ENCODE assay signal across 1 cellular context in genomic region chr6:154509421-154510143, GRCh38.
TF ChIP-seq lines count a peak whose summit lies in the region.

No MANE protein-coding gene starts in this region.

TF ChIP-seq in HepG2, 621 proteins besides CTCF, POLR2A, EP300 and RAD21 (continued from another document and continues in another):
- TF ChIP-seq ZNF670 (CRISPR knock-in tag; IDR thresholded peaks at IDR 0.05; ENCODE audit: borderline replicate concordance) (peak; percentile 95), ZNF329 (CRISPR knock-in tag; IDR thresholded peaks at IDR 0.05; ENCODE audit: low read depth) (no peak; the same call in 1 of the 2 replicates), ZNF331 (CRISPR knock-in tag; IDR thresholded peaks at IDR 0.05) (no peak), POLR2G (IDR thresholded peaks at IDR 0.05; ENCODE audit: low read depth, low read length) (peak; percentile 45; the same call in 1 of the 2 replicates), ZNF441 (CRISPR knock-in tag; IDR thresholded peaks at IDR 0.05; ENCODE audit: borderline replicate concordance) (0 out of 2 replicates have a peak, but pooled peaks have one; percentile 26), PRDM15 (CRISPR knock-in tag; IDR thresholded peaks at IDR 0.05) (peak; percentile 42; the same call in 1 of the 2 replicates), ATF4 (CRISPR knock-in tag; IDR thresholded peaks at IDR 0.05) (no peak), MYC (CRISPR knock-in tag; IDR thresholded peaks at IDR 0.05; ENCODE audit: borderline replicate concordance) (peak; percentile 38; the same call in 1 of the 2 replicates), ZNF660 (CRISPR knock-in tag; IDR thresholded peaks at IDR 0.05; ENCODE audit: borderline replicate concordance, low read depth) (no peak), GATA4 (IDR thresholded peaks at IDR 0.05; ENCODE audit: borderline replicate concordance, low read depth) (no peak), ZNF230 (CRISPR knock-in tag; IDR thresholded peaks at IDR 0.05) (no peak), ZNF652 (CRISPR knock-in tag; IDR thresholded peaks at IDR 0.05; ENCODE audit: borderline replicate concordance, low read depth) (no peak), ZNF839 (CRISPR knock-in tag; IDR thresholded peaks at IDR 0.05; ENCODE audit: borderline replicate concordance) (no peak), ZNF816 (CRISPR knock-in tag; IDR thresholded peaks at IDR 0.05; ENCODE audit: borderline replicate concordance) (peak; percentile 97), ZNF549 (CRISPR knock-in tag; IDR thresholded peaks at IDR 0.05) (0 out of 2 replicates have a peak, but pooled peaks have one; percentile 31), MEF2D (CRISPR knock-in tag; IDR thresholded peaks at IDR 0.05) (peak; percentile 65; the same call in 1 of the 2 replicates), ZBTB26 (CRISPR knock-in tag; IDR thresholded peaks at IDR 0.05; ENCODE audit: borderline replicate concordance) (no peak), CENPBD1 (CRISPR knock-in tag; IDR thresholded peaks at IDR 0.05; ENCODE audit: borderline replicate concordance, low read depth) (no peak), TGIF2 (CRISPR knock-in tag; IDR thresholded peaks at IDR 0.05) (peak; percentile 19; the same call in 1 of the 2 replicates), ZNF512B (CRISPR knock-in tag; IDR thresholded peaks at IDR 0.05; ENCODE audit: borderline replicate concordance) (no peak), ZNF616 (CRISPR knock-in tag; IDR thresholded peaks at IDR 0.05; ENCODE audit: low read depth) (no peak; the same call in 1 of the 2 replicates), ZNF800 (CRISPR knock-in tag; IDR thresholded peaks at IDR 0.05) (peak; percentile 80), ZNF740 (CRISPR knock-in tag; IDR thresholded peaks at IDR 0.05) (peak; percentile 45; the same call in 1 of the 2 replicates), GMEB1 (CRISPR knock-in tag; IDR thresholded peaks at IDR 0.05; ENCODE audit: borderline replicate concordance) (no peak; the same call in 1 of the 2 replicates), HNRNPH1 (optimal IDR thresholded peaks at IDR 0.05; ENCODE audit: low read depth, low read length) (no peak), ZNF180 (CRISPR knock-in tag; IDR thresholded peaks at IDR 0.05; ENCODE audit: borderline replicate concordance, low read depth) (peak; percentile 78; the same call in 1 of the 2 replicates), SNAPC5 (CRISPR knock-in tag; IDR thresholded peaks at IDR 0.05; ENCODE audit: borderline replicate concordance) (0 out of 2 replicates have a peak, but pooled peaks have one; percentile 3)
- TF ChIP-seq, protein P1, sequence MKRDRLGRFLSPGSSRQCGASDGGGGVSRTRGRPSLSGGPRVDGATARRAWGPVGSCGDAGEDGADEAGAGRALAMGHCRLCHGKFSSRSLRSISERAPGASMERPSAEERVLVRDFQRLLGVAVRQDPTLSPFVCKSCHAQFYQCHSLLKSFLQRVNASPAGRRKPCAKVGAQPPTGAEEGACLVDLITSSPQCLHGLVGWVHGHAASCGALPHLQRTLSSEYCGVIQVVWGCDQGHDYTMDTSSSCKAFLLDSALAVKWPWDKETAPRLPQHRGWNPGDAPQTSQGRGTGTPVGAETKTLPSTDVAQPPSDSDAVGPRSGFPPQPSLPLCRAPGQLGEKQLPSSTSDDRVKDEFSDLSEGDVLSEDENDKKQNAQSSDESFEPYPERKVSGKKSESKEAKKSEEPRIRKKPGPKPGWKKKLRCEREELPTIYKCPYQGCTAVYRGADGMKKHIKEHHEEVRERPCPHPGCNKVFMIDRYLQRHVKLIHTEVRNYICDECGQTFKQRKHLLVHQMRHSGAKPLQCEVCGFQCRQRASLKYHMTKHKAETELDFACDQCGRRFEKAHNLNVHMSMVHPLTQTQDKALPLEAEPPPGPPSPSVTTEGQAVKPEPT (CRISPR knock-in tag; IDR thresholded peaks at IDR 0.05; ENCODE audit: low read depth): no peak
- TF ChIP-seq, protein P2, sequence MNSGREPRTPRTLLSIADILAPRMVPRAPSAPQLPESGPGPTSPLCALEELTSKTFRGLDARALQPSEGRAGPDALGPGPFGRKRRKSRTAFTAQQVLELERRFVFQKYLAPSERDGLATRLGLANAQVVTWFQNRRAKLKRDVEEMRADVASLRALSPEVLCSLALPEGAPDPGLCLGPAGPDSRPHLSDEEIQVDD (CRISPR knock-in tag; IDR thresholded peaks at IDR 0.05; ENCODE audit: borderline replicate concordance): 0 out of 2 replicates have a peak, but pooled peaks have one; percentile 45
- TF ChIP-seq, protein P3, sequence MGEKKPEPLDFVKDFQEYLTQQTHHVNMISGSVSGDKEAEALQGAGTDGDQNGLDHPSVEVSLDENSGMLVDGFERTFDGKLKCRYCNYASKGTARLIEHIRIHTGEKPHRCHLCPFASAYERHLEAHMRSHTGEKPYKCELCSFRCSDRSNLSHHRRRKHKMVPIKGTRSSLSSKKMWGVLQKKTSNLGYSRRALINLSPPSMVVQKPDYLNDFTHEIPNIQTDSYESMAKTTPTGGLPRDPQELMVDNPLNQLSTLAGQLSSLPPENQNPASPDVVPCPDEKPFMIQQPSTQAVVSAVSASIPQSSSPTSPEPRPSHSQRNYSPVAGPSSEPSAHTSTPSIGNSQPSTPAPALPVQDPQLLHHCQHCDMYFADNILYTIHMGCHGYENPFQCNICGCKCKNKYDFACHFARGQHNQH (CRISPR knock-in tag; IDR thresholded peaks at IDR 0.05): no peak
- TF ChIP-seq, protein P4, sequence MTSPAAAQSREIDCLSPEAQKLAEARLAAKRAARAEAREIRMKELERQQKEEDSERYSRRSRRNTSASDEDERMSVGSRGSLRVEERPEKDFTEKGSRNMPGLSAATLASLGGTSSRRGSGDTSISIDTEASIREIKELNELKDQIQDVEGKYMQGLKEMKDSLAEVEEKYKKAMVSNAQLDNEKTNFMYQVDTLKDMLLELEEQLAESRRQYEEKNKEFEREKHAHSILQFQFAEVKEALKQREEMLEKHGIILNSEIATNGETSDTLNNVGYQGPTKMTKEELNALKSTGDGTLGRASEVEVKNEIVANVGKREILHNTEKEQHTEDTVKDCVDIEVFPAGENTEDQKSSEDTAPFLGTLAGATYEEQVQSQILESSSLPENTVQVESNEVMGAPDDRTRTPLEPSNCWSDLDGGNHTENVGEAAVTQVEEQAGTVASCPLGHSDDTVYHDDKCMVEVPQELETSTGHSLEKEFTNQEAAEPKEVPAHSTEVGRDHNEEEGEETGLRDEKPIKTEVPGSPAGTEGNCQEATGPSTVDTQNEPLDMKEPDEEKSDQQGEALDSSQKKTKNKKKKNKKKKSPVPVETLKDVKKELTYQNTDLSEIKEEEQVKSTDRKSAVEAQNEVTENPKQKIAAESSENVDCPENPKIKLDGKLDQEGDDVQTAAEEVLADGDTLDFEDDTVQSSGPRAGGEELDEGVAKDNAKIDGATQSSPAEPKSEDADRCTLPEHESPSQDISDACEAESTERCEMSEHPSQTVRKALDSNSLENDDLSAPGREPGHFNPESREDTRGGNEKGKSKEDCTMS (CRISPR knock-in tag; conservative IDR thresholded peaks at IDR 0.05): no peak
- TF ChIP-seq, protein P5, sequence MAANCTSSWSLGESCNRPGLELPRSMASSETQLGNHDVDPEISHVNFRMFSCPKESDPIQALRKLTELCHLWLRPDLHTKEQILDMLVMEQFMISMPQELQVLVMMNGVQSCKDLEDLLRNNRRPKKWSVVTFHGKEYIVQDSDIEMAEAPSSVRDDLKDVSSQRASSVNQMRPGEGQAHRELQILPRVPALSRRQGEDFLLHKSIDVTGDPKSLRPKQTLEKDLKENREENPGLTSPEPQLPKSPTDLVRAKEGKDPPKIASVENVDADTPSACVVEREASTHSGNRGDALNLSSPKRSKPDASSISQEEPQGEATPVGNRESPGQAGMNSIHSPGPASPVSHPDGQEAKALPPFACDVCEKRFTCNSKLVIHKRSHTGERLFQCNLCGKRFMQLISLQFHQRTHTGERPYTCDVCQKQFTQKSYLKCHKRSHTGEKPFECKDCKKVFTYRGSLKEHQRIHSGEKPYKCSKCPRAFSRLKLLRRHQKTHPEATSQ (CRISPR knock-in tag; IDR thresholded peaks at IDR 0.05; ENCODE audit: borderline replicate concordance): no peak
